ENCODE assay signal across 8 cellular contexts in genomic region chr19:52094526-52094925, GRCh38. TPM values are rescaled to one million over a fixed set of nuclear protein-coding genes. Genes with fewer than 3 reads are reported as not detected.
DNase-seq lines count a peak whose midpoint lies in the region; ATAC-seq, FAIRE-seq and TF ChIP-seq lines count a peak whose summit lies in the region.

No MANE protein-coding gene starts in this region.

- H3K27me3 ChIP-seq in astrocyte (ENCODE audit: insufficient read depth, low read length) (no peaks in the 10 kb centered on the region), HepG2 (ENCODE audit: control insufficient read depth in 1 of 2, insufficient read depth in 2 of 2, low read length in 2 of 2) (peaks cover 0 to 3% of the 10 kb centered on the region in 2 experiments; a peak in 1 of 5 replicates), transverse colon (no peaks in the 10 kb centered on the region)

- FAIRE-seq in astrocyte (lab: Jason Lieb, UNC), result no peak
- no peak for FAIRE-seq in HepG2 (lab: Jason Lieb, UNC)

- WGBS in HepG2 (ENCODE audit: low lambda C conversion rate), result 8% methylated on average over 6 of the region's 6 CpGs
- WGBS in transverse colon (ENCODE audit: low coverage in 1 of 2), 2 donors, result 15 to 16% methylated on average over 6 of the region's 6 CpGs

- TF ChIP-seq RAD21 in HepG2 (CRISPR knock-in tag; IDR thresholded peaks at IDR 0.05), result no peak

- H3K27ac Mint-ChIP-seq in activated CD8-positive, alpha-beta memory T cell treated with anti-CD3 and anti-CD28 coated beads, Interleukin-2, amount 10 ng/mL, durations not matched to agents 7 days and 5 days, result peak overlapping the region; percentile 92
- peak overlapping the region; percentile 98 for H3K27ac Mint-ChIP-seq in astrocyte (ENCODE audit: unreplicated experiment)

- H3K4me3 Mint-ChIP-seq in activated CD8-positive, alpha-beta memory T cell treated with anti-CD3 and anti-CD28 coated beads, Interleukin-2, amount 10 ng/mL, durations not matched to agents 7 days and 5 days, result peak overlapping the region; percentile 92
- peak overlapping the region; percentile 94 for H3K4me3 Mint-ChIP-seq in astrocyte (ENCODE audit: unreplicated experiment)

- peaks cover 36% of the 10 kb centered on the region for H3K9me3 Mint-ChIP-seq in activated CD8-positive, alpha-beta memory T cell treated with anti-CD3 and anti-CD28 coated beads, Interleukin-2, amount 10 ng/mL, durations not matched to agents 7 days and 5 days (ENCODE audit: low read depth)
- peaks cover 39% of the 10 kb centered on the region for H3K9me3 Mint-ChIP-seq in astrocyte (ENCODE audit: unreplicated experiment)

- H3K27me3 Mint-ChIP-seq in activated CD8-positive, alpha-beta memory T cell treated with anti-CD3 and anti-CD28 coated beads, Interleukin-2, amount 10 ng/mL, durations not matched to agents 7 days and 5 days, result no peaks in the 10 kb centered on the region
- no peaks in the 10 kb centered on the region for H3K27me3 Mint-ChIP-seq in astrocyte (ENCODE audit: low read depth, unreplicated experiment)

- TF ChIP-seq EP300 in HepG2 (IDR thresholded peaks at IDR 0.05; ENCODE audit: low read depth in 2 of 2, low read length in 2 of 2) (no peak), HepG2 (CRISPR knock-in tag; IDR thresholded peaks at IDR 0.05; ENCODE audit: borderline replicate concordance) (no peak), transverse colon (IDR thresholded peaks at IDR 0.05; ENCODE audit: low read depth) (no peak)

- CTCF ChIA-PET in activated CD8-positive, alpha-beta memory T cell treated with anti-CD3 and anti-CD28 coated beads, Interleukin-2, amount 10 ng/mL, durations not matched to agents 7 days and 5 days (lab: Charles Lee), result no interaction called here
- CTCF ChIA-PET in HepG2 (lab: Yijun Ruan, JAX; ENCODE audit: low intra/inter-chr PET ratio, low total read pairs), result no interaction called here

- POLR2A ChIA-PET in HepG2 (lab: Yijun Ruan, JAX), result no interaction called here

- H3K36me3 ChIP-seq in astrocyte (ENCODE audit: insufficient read depth, low read length), result peaks cover 13% of the 10 kb centered on the region
- peaks cover 5 to 29% of the 10 kb centered on the region in 2 experiments; a peak in 4 of 5 replicates for H3K36me3 ChIP-seq in HepG2 (replicated peaks in 1 of 2; ENCODE audit: control insufficient read depth in 1 of 2, insufficient read depth in 2 of 2, low read length in 2 of 2)
- H3K36me3 ChIP-seq in transverse colon, result peaks cover 0 to 41% (median 3%) of the 10 kb centered on the region in 4 donors

- peak overlapping the region; percentile 93 for H3K9ac ChIP-seq in astrocyte (ENCODE audit: low read length)
- H3K9ac ChIP-seq in HepG2 (ENCODE audit: insufficient read depth, low read depth, low read length), result peak overlapping the region; percentile 97

- no peak for ATAC-seq in activated CD8-positive, alpha-beta memory T cell treated with anti-CD3 and anti-CD28 coated beads, Interleukin-2, amount 10 ng/mL, durations not matched to agents 7 days and 5 days
- ATAC-seq in HepG2 (peak; percentile 68), GM19452 (IDR thresholded peaks at IDR 0.05; ENCODE audit: unreplicated experiment) (no peak)

- H3K4me2 ChIP-seq in astrocyte (ENCODE audit: low read length), result peak overlapping the region; percentile 91
- H3K4me2 ChIP-seq in HepG2 (ENCODE audit: low read depth, low read length), result peak overlapping the region; percentile 77

- intact Hi-C loops in HepG2 (cut with micrococcal nuclease; ENCODE audit: unreplicated experiment), result loop anchor here (10.0 kb wide), 1 partner anchor 50 kb away; the partner anchor contains the start of gene ZNF432
- intact Hi-C loops in transverse colon (cut with DNase I; ENCODE audit: low total_unique reads), result no loop called here

- H3K27ac ChIP-seq in astrocyte (ENCODE audit: low read depth, low read length), result peak overlapping the region; percentile 78
- H3K27ac ChIP-seq in HepG2 (ENCODE audit: extremely low read length, insufficient read depth, low read length), result peak overlapping the region; percentile 81
- peak overlapping the region in 2 of 4 donors; percentile 85 for H3K27ac ChIP-seq in transverse colon

- TF ChIP-seq POLR2A in HepG2 (IDR thresholded peaks at IDR 0.05; ENCODE audit: insufficient read depth in 1 of 2, low read depth in 2 of 2, low read length in 2 of 2) (no peak), transverse colon (IDR thresholded peaks at IDR 0.05) (no peak)

- H4K20me1 ChIP-seq in astrocyte (ENCODE audit: insufficient read depth, low read length) (peaks cover 36% of the 10 kb centered on the region), HepG2 (ENCODE audit: insufficient read depth, low read length) (no peaks in the 10 kb centered on the region)

- TF ChIP-seq CTCF in astrocyte (IDR thresholded peaks at IDR 0.05; ENCODE audit: insufficient read depth, low read depth, low read length) (no peak), HepG2 (CRISPR knock-in tag; IDR thresholded peaks at IDR 0.05) (no peak), transverse colon (IDR thresholded peaks at IDR 0.05) (no peak)

- H3K79me2 ChIP-seq in astrocyte (ENCODE audit: insufficient read depth, low read length) (peaks cover 59% of the 10 kb centered on the region), HepG2 (ENCODE audit: insufficient read depth, low read length) (peaks cover 31% of the 10 kb centered on the region)

- in situ Hi-C loops in HepG2 (cut with HindIII; ENCODE audit: extremely low pct_ligation_motif_present, low pct_unique_long_range_greater_than_20kb), result no loop called here
- in situ Hi-C loops in transverse colon (cut with MboI; ENCODE audit: low pct_ligation_motif_present in 1 of 4, low pct_unique_long_range_greater_than_20kb in 1 of 4, low sequenced_read_pairs in 3 of 4), result loop anchor here in 1 of 4 donors (10.0 kb wide), 1 partner anchor 860 kb away; no protein-coding TSS in a partner anchor

- H3K9me3 ChIP-seq in astrocyte (ENCODE audit: insufficient read depth, low read depth, low read length) (peaks cover 17% of the 10 kb centered on the region), HepG2 (ENCODE audit: low read length) (peaks cover 49% of the 10 kb centered on the region), transverse colon (peaks cover 13 to 24% of the 10 kb centered on the region in 2 donors)

- H3K4me1 ChIP-seq in astrocyte (ENCODE audit: insufficient read depth, low read length) (no peaks in the 10 kb centered on the region), HepG2 (ENCODE audit: insufficient read depth, low read length) (peaks cover 30% of the 10 kb centered on the region; the same call in 1 of the 2 replicates), transverse colon (peaks cover 4 to 21% (median 11%) of the 10 kb centered on the region in 4 donors)

- H3K4me3 ChIP-seq in astrocyte (ENCODE audit: insufficient read depth, low read depth, low read length) (peak overlapping the region; percentile 99), HepG2 (replicated peaks in 1 of 3; ENCODE audit: insufficient read depth in 1 of 3, low read depth in 2 of 3, low read length in 3 of 3) (peak overlapping the region; percentile 86 to 98 (median 90)), transverse colon (peak overlapping the region; percentile 55 to 95 (median 82))

- peaks cover 70% of the 10 kb centered on the region for H3K36me3 Mint-ChIP-seq in activated CD8-positive, alpha-beta memory T cell treated with anti-CD3 and anti-CD28 coated beads, Interleukin-2, amount 10 ng/mL, durations not matched to agents 7 days and 5 days
- peaks cover 38% of the 10 kb centered on the region for H3K36me3 Mint-ChIP-seq in astrocyte (ENCODE audit: low read depth, unreplicated experiment)

- BruUV-seq in HepG2 (replicated peaks; lab: Mats Ljungman, UMichigan), result no TSS peak

- peaks cover 31% of the 10 kb centered on the region for H3K4me1 Mint-ChIP-seq in activated CD8-positive, alpha-beta memory T cell treated with anti-CD3 and anti-CD28 coated beads, Interleukin-2, amount 10 ng/mL, durations not matched to agents 7 days and 5 days
- peaks cover 13% of the 10 kb centered on the region for H3K4me1 Mint-ChIP-seq in astrocyte (ENCODE audit: low read depth, unreplicated experiment)

- DNase-seq in activated CD8-positive, alpha-beta memory T cell treated with anti-CD3 and anti-CD28 coated beads, Interleukin-2, amount 10 ng/mL, durations not matched to agents 7 days and 5 days, result no peak
- DNase-seq in activated CD8-positive, alpha-beta memory T cell treated with anti-CD3 and anti-CD28 coated beads, Interleukin-2, amount 50 U/mL, for 48 hours, result no peak
- DNase-seq in astrocyte (ENCODE audit: low read depth) (no peak), HepG2 (ENCODE audit: low spot score) (no peak), transverse colon (no peak), GM19238 (ENCODE audit: insufficient read length, low spot score) (no peak), NOMO-1 (lab: John Stamatoyannopoulos, UW; ENCODE audit: unreplicated experiment in 2 of 2) (no peak)

- H2AFZ ChIP-seq in astrocyte (ENCODE audit: low read depth, low read length) (peak overlapping the region; percentile 78), HepG2 (ENCODE audit: low read length) (no peak overlapping the region)

RNA-seq across cellular contexts. Expression of gene ZNF841, which starts 1.0 kb away (rescaled TPM):
- 10 to 100 TPM; 22.3 to 30.4 TPM for total RNA-seq in activated CD8-positive, alpha-beta memory T cell treated with anti-CD3 and anti-CD28 coated beads, Interleukin-2, amount 10 ng/mL, durations not matched to agents 7 days and 5 days
- total RNA-seq in astrocyte (37.8 and 38.0 TPM in 2 replicates), HepG2 (2016; rRNA removed; fragmentation: Illumina TruSeq; extraction: Trizol) (14.2 and 15.9 TPM in 2 replicates), transverse colon (10 to 100 TPM; 15.7 to 23.7 (median 21.1) TPM)
- 5.1 and 6.4 TPM in 2 replicates for total RNA-seq in HepG2 (2016; cell fraction: cytosol; rRNA removed; fragmentation: Illumina TruSeq; extraction: Trizol; ENCODE audit: low read depth)
- total RNA-seq in HepG2 (2016; cell fraction: insoluble cytoplasmic fraction; rRNA removed; fragmentation: Illumina TruSeq; extraction: Trizol), result 15.1 and 15.5 TPM in 2 replicates
- total RNA-seq in HepG2 (2016; cell fraction: membrane; rRNA removed; fragmentation: Illumina TruSeq; extraction: Trizol), result 4.2 and 5.6 TPM in 2 replicates
- 18.8 and 21.0 TPM in 2 replicates for total RNA-seq in HepG2 (2016; cell fraction: nucleus; rRNA removed; fragmentation: Illumina TruSeq; extraction: Trizol)
- polyA plus RNA-seq in HepG2 (2011; rRNA removed), result 6.2 and 6.7 TPM in 2 replicates
- 2.9 and 3.2 TPM in 2 replicates for polyA plus RNA-seq in HepG2 (2011; cell fraction: cytosol; rRNA removed)
- polyA plus RNA-seq in HepG2 (2011; cell fraction: nucleus; rRNA removed), result 13.2 and 21.8 TPM in 2 replicates
- 7.6 and 10.6 TPM in 2 replicates for polyA plus RNA-seq in HepG2 (2012)
- 0.27 and 0.37 TPM in 2 replicates for polyA plus RNA-seq in HepG2 (2016; cell fraction: cytosol; fragmentation: Illumina TruSeq; extraction: Trizol; ENCODE audit: low read depth)
- polyA plus RNA-seq in HepG2 (2016; cell fraction: insoluble cytoplasmic fraction; fragmentation: Illumina TruSeq; extraction: Trizol; ENCODE audit: low read depth), result 4.0 and 5.1 TPM in 2 replicates
- polyA plus RNA-seq in HepG2 (2016; cell fraction: membrane; fragmentation: Illumina TruSeq; extraction: Trizol; ENCODE audit: low read depth), result 0.32 and 0.47 TPM in 2 replicates
- 30.9 and 38.1 TPM in 2 replicates for polyA plus RNA-seq in HepG2 (2016; cell fraction: nucleus; fragmentation: Illumina TruSeq; extraction: Trizol; ENCODE audit: insufficient read depth, low read depth)
- polyA minus RNA-seq in HepG2 (2011; rRNA and poly(A)+ RNA removed; ENCODE audit: low replicate concordance), result 6.3 and 9.2 TPM in 2 replicates
- 3.8 and 4.4 TPM in 2 replicates for polyA minus RNA-seq in HepG2 (2011; cell fraction: cytosol; rRNA and poly(A)+ RNA removed)
- polyA minus RNA-seq in HepG2 (2011; cell fraction: nucleus; rRNA and poly(A)+ RNA removed), result 29.4 and 34.3 TPM in 2 replicates

RNA-seq across cellular contexts. Expression of gene ZNF616, which starts 45.2 kb away (rescaled TPM):
- total RNA-seq in activated CD8-positive, alpha-beta memory T cell treated with anti-CD3 and anti-CD28 coated beads, Interleukin-2, amount 10 ng/mL, durations not matched to agents 7 days and 5 days, result 1 to 10 TPM; 6.8 to 7.8 TPM
- total RNA-seq in astrocyte (13.1 and 14.7 TPM in 2 replicates), HepG2 (2016; rRNA removed; fragmentation: Illumina TruSeq; extraction: Trizol) (10.4 and 19.8 TPM in 2 replicates), transverse colon (1 to 10 TPM; 2.2 to 8.4 (median 7.2) TPM)
- 1.5 and 1.7 TPM in 2 replicates for total RNA-seq in HepG2 (2016; cell fraction: cytosol; rRNA removed; fragmentation: Illumina TruSeq; extraction: Trizol; ENCODE audit: low read depth)
- total RNA-seq in HepG2 (2016; cell fraction: insoluble cytoplasmic fraction; rRNA removed; fragmentation: Illumina TruSeq; extraction: Trizol), result 11.8 and 19.2 TPM in 2 replicates
- total RNA-seq in HepG2 (2016; cell fraction: membrane; rRNA removed; fragmentation: Illumina TruSeq; extraction: Trizol), result 5.0 and 6.2 TPM in 2 replicates
- 6.9 and 9.4 TPM in 2 replicates for total RNA-seq in HepG2 (2016; cell fraction: nucleus; rRNA removed; fragmentation: Illumina TruSeq; extraction: Trizol)
- 2.2 and 3.2 TPM in 2 replicates for polyA plus RNA-seq in HepG2 (2011; rRNA removed)
- 1.2 and 2.3 TPM in 2 replicates for polyA plus RNA-seq in HepG2 (2011; cell fraction: cytosol; rRNA removed)
- 2.3 and 3.8 TPM in 2 replicates for polyA plus RNA-seq in HepG2 (2011; cell fraction: nucleus; rRNA removed)
- polyA plus RNA-seq in HepG2 (2012), result 6.6 and 7.4 TPM in 2 replicates
- 0.31 and 0.53 TPM in 2 replicates for polyA plus RNA-seq in HepG2 (2016; cell fraction: cytosol; fragmentation: Illumina TruSeq; extraction: Trizol; ENCODE audit: low read depth)
- 9.5 and 10.9 TPM in 2 replicates for polyA plus RNA-seq in HepG2 (2016; cell fraction: insoluble cytoplasmic fraction; fragmentation: Illumina TruSeq; extraction: Trizol; ENCODE audit: low read depth)
- 1.3 and 1.5 TPM in 2 replicates for polyA plus RNA-seq in HepG2 (2016; cell fraction: membrane; fragmentation: Illumina TruSeq; extraction: Trizol; ENCODE audit: low read depth)
- 7.8 and 9.0 TPM in 2 replicates for polyA plus RNA-seq in HepG2 (2016; cell fraction: nucleus; fragmentation: Illumina TruSeq; extraction: Trizol; ENCODE audit: insufficient read depth, low read depth)
- polyA minus RNA-seq in HepG2 (2011; rRNA and poly(A)+ RNA removed; ENCODE audit: low replicate concordance), result 8.7 and 9.8 TPM in 2 replicates
- 3.9 and 4.6 TPM in 2 replicates for polyA minus RNA-seq in HepG2 (2011; cell fraction: cytosol; rRNA and poly(A)+ RNA removed)
- 9.7 and 18.8 TPM in 2 replicates for polyA minus RNA-seq in HepG2 (2011; cell fraction: nucleus; rRNA and poly(A)+ RNA removed)

RNA-seq across cellular contexts. Expression of gene ZNF432, which starts 45.9 kb away (rescaled TPM):
- 10 to 100 TPM in 1 of 2 experiments, 1 to 10 TPM in 1; 8.8 to 15.1 TPM for total RNA-seq in activated CD8-positive, alpha-beta memory T cell treated with anti-CD3 and anti-CD28 coated beads, Interleukin-2, amount 10 ng/mL, durations not matched to agents 7 days and 5 days
- total RNA-seq in astrocyte, result 17.7 and 22.9 TPM in 2 replicates
- 8.7 and 10.8 TPM in 2 replicates for total RNA-seq in HepG2 (2016; rRNA removed; fragmentation: Illumina TruSeq; extraction: Trizol)
- 1.4 and 3.5 TPM in 2 replicates for total RNA-seq in HepG2 (2016; cell fraction: cytosol; rRNA removed; fragmentation: Illumina TruSeq; extraction: Trizol; ENCODE audit: low read depth)
- total RNA-seq in HepG2 (2016; cell fraction: insoluble cytoplasmic fraction; rRNA removed; fragmentation: Illumina TruSeq; extraction: Trizol), result 8.3 and 8.7 TPM in 2 replicates
- 2.5 and 3.2 TPM in 2 replicates for total RNA-seq in HepG2 (2016; cell fraction: membrane; rRNA removed; fragmentation: Illumina TruSeq; extraction: Trizol)
- total RNA-seq in HepG2 (2016; cell fraction: nucleus; rRNA removed; fragmentation: Illumina TruSeq; extraction: Trizol), result 12.4 and 16.3 TPM in 2 replicates
- 3.7 and 4.1 TPM in 2 replicates for polyA plus RNA-seq in HepG2 (2011; rRNA removed)
- 1.1 and 1.4 TPM in 2 replicates for polyA plus RNA-seq in HepG2 (2011; cell fraction: cytosol; rRNA removed)
- polyA plus RNA-seq in HepG2 (2011; cell fraction: nucleus; rRNA removed), result 11.5 and 13.6 TPM in 2 replicates
- 5.2 and 6.6 TPM in 2 replicates for polyA plus RNA-seq in HepG2 (2012)
- polyA plus RNA-seq in HepG2 (2016; cell fraction: cytosol; fragmentation: Illumina TruSeq; extraction: Trizol; ENCODE audit: low read depth), result 0.20 and 0.35 TPM in 2 replicates
- 4.6 and 4.9 TPM in 2 replicates for polyA plus RNA-seq in HepG2 (2016; cell fraction: insoluble cytoplasmic fraction; fragmentation: Illumina TruSeq; extraction: Trizol; ENCODE audit: low read depth)
- 0.77 TPM in 2 replicates for polyA plus RNA-seq in HepG2 (2016; cell fraction: membrane; fragmentation: Illumina TruSeq; extraction: Trizol; ENCODE audit: low read depth)
- 24.1 and 26.8 TPM in 2 replicates for polyA plus RNA-seq in HepG2 (2016; cell fraction: nucleus; fragmentation: Illumina TruSeq; extraction: Trizol; ENCODE audit: insufficient read depth, low read depth)
- polyA minus RNA-seq in HepG2 (2011; rRNA and poly(A)+ RNA removed; ENCODE audit: low replicate concordance), result 2.7 and 3.2 TPM in 2 replicates
- 2.2 and 3.6 TPM in 2 replicates for polyA minus RNA-seq in HepG2 (2011; cell fraction: cytosol; rRNA and poly(A)+ RNA removed)
- 19.7 and 23.6 TPM in 2 replicates for polyA minus RNA-seq in HepG2 (2011; cell fraction: nucleus; rRNA and poly(A)+ RNA removed)
- 10 to 100 TPM in 2 of 4 donors, 1 to 10 TPM in 2; 8.0 to 16.1 (median 10.1) TPM for total RNA-seq in transverse colon
